In the genomic region with DNA sequence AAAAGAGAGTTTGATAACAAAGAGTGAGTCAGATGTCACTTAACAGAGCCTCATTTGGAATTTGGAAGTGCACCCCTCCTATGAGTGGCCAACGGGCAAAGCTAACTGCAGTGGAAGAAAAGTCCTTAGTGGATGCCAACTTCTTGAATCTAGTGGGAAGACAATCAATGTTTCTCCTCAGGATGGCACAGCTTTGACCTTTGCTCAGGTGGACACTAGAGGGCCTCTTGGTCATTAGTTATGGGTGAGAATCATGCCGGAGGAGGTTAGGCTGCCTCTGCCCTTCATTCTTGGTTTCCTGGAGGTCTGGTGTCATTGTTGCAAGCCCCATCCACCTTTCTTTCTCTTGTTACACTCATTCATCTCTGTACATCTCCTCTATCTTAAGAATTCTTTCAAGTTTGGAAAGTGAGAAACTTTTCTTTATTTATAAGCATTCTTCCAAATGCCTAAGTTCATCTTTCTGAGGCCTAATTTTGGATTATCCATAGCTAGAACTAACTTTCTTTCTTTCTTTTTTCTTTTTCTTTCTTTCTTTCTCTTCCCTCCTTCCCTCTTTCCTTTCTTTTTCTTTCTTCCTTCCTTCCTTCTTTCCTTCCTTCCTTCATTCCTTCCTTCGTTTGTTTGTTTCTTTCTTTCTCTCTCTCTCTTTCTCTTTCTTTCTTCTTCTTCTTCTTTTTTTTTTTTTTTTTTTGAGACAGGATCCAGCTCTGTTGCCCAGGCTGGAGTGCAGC, we compare ENCODE assay signal across 12 cellular contexts.
A peak's percentile ranks its signal among the peaks of the same experiment; 100 is the strongest.
DNase-seq lines count a peak whose midpoint lies in the region; ATAC-seq lines count a peak whose summit lies in the region.
"Had no signal": no experiment of that assay in that cellular context is flagged by ENCODE, and none has a peak within 500 bp of the region (broad histone marks: within the 10 kb centered on the region; RNA-seq: fewer than 3 reads in every experiment).

No MANE protein-coding gene starts in this region.

- H3K79me2 ChIP-seq in GM23248 (ENCODE audit: insufficient read depth), result no peaks in the 10 kb centered on the region

- H3K36me3 ChIP-seq in GM23248 (ENCODE audit: low read depth), result no peaks in the 10 kb centered on the region
- H3K36me3 ChIP-seq: neutrophil had no signal

- no peak overlapping the region for H3K27ac Mint-ChIP-seq in activated naive CD8-positive, alpha-beta T cell treated with anti-CD3 and anti-CD28 coated beads for 36 hours
- H3K27ac Mint-ChIP-seq: activated naive CD4-positive, alpha-beta T cell treated with anti-CD3 and anti-CD28 coated beads, Interleukin-2, amount 10 ng/mL, durations not matched to agents 7 days and 5 days had no signal

- in situ Hi-C loops in GM23248 (cut with MboI), result no loop called here

- H3K9ac ChIP-seq in GM23248, result no peak overlapping the region

- H3K36me3 Mint-ChIP-seq in activated naive CD8-positive, alpha-beta T cell treated with anti-CD3 and anti-CD28 coated beads for 36 hours, result no peaks in the 10 kb centered on the region
- H3K36me3 Mint-ChIP-seq: activated naive CD4-positive, alpha-beta T cell treated with anti-CD3 and anti-CD28 coated beads, Interleukin-2, amount 10 ng/mL, durations not matched to agents 7 days and 5 days had no signal

- no peaks in the 10 kb centered on the region for H4K20me1 ChIP-seq in GM23248 (ENCODE audit: insufficient read depth)

- no peak overlapping the region for H3K27ac ChIP-seq in GM23248
- H3K27ac ChIP-seq: neutrophil had no signal

- no peaks in the 10 kb centered on the region for H3K9me2 ChIP-seq in GM23248 (ENCODE audit: insufficient read depth)

- 50 to 54% methylated on average over 3 of the region's 3 CpGs for WGBS in GM23248 (ENCODE audit: low coverage in 1 of 2, low lambda C conversion rate in 2 of 2, missing lambda C conversion rate in 2 of 2), 2 experiments

- H3K4me1 Mint-ChIP-seq in activated naive CD8-positive, alpha-beta T cell treated with anti-CD3 and anti-CD28 coated beads for 36 hours, result no peaks in the 10 kb centered on the region
- H3K4me1 Mint-ChIP-seq: activated naive CD4-positive, alpha-beta T cell treated with anti-CD3 and anti-CD28 coated beads, Interleukin-2, amount 10 ng/mL, durations not matched to agents 7 days and 5 days had no signal

- H3K9me3 ChIP-seq in GM23248 (ENCODE audit: low read depth), result no peaks in the 10 kb centered on the region
- H3K9me3 ChIP-seq: neutrophil had no signal

- no peak overlapping the region for H3K4me2 ChIP-seq in GM23248 (ENCODE audit: unreplicated experiment)

- H3F3A ChIP-seq in GM23248 (ENCODE audit: insufficient read depth), result peaks cover 5% of the 10 kb centered on the region; the same call in 1 of the 2 replicates

- H3K9me3 Mint-ChIP-seq in activated naive CD8-positive, alpha-beta T cell treated with anti-CD3 and anti-CD28 coated beads for 36 hours, result no peaks in the 10 kb centered on the region
- H3K9me3 Mint-ChIP-seq: activated naive CD4-positive, alpha-beta T cell treated with anti-CD3 and anti-CD28 coated beads, Interleukin-2, amount 10 ng/mL, durations not matched to agents 7 days and 5 days had no signal

- peaks cover 18% of the 10 kb centered on the region for H3K4me1 ChIP-seq in GM23248 (ENCODE audit: insufficient read depth)

- peaks cover 7% of the 10 kb centered on the region for H3K27me3 ChIP-seq in GM23248 (replicated peaks; ENCODE audit: insufficient read depth)
- H3K27me3 ChIP-seq: neutrophil had no signal

- ATAC-seq in GM21360 (IDR thresholded peaks at IDR 0.05; ENCODE audit: unreplicated experiment) (no peak), GM18520 (IDR thresholded peaks at IDR 0.05; ENCODE audit: unreplicated experiment) (no peak), HG03135 (IDR thresholded peaks at IDR 0.05; ENCODE audit: unreplicated experiment) (no peak)

- no peak overlapping the region for H3K4me3 ChIP-seq in GM23248

- H2AFZ ChIP-seq in GM23248, result no peak overlapping the region

- H3K27me3 Mint-ChIP-seq in activated naive CD8-positive, alpha-beta T cell treated with anti-CD3 and anti-CD28 coated beads for 36 hours, result no peaks in the 10 kb centered on the region
- H3K27me3 Mint-ChIP-seq: activated naive CD4-positive, alpha-beta T cell treated with anti-CD3 and anti-CD28 coated beads, Interleukin-2, amount 10 ng/mL, durations not matched to agents 7 days and 5 days had no signal

- DNase-seq in A172 (ENCODE audit: low spot score) (peak; percentile 70), GM23248 (peak; percentile 5), RKO (ENCODE audit: low spot score) (peak; percentile 58), iPS DF 4.7 (ENCODE audit: extremely low read depth, low spot score) (peak; percentile 22)
- no peak for DNase-seq in activated naive CD8-positive, alpha-beta T cell treated with anti-CD3 and anti-CD28 coated beads for 36 hours
- DNase-seq: activated naive CD4-positive, alpha-beta T cell treated with anti-CD3 and anti-CD28 coated beads, Interleukin-2, amount 10 ng/mL, durations not matched to agents 7 days and 5 days; Kasumi-1; stimulated activated CD4-positive, alpha-beta T cell treated with anti-CD3 and anti-CD28 coated beads, Interleukin-1b, Interleukin-23, amount 100 ng/mL, for 48 hours had no signal

- no peak overlapping the region for H3K4me3 Mint-ChIP-seq in activated naive CD8-positive, alpha-beta T cell treated with anti-CD3 and anti-CD28 coated beads for 36 hours
- H3K4me3 Mint-ChIP-seq: activated naive CD4-positive, alpha-beta T cell treated with anti-CD3 and anti-CD28 coated beads, Interleukin-2, amount 10 ng/mL, durations not matched to agents 7 days and 5 days had no signal
